ENCODE assay signal across 1 cellular context in genomic region chr3:57559526-57559925, GRCh38.
TF ChIP-seq lines count a peak whose summit lies in the region.

No MANE protein-coding gene starts in this region.

TF ChIP-seq in endothelial cell of umbilical vein, 7 proteins besides CTCF, POLR2A, EP300 and RAD21:
- TF ChIP-seq FOS (IDR thresholded peaks at IDR 0.05; ENCODE audit: borderline replicate concordance, insufficient read depth, low read length) (no peak), GATA2 (IDR thresholded peaks at IDR 0.05; ENCODE audit: insufficient read depth, insufficient read length, low read depth, low read length) (no peak), JUN (IDR thresholded peaks at IDR 0.05; ENCODE audit: borderline replicate concordance, insufficient read depth, insufficient read length, low read depth) (no peak), POLR2AphosphoS5 (IDR thresholded peaks at IDR 0.05; ENCODE audit: insufficient read depth, low read depth, low read length) (no peak), MYC (IDR thresholded peaks at IDR 0.05; ENCODE audit: low read depth, low read length) (no peak), EZH2 (IDR thresholded peaks at IDR 0.05; ENCODE audit: borderline replicate concordance, low read depth, low read length, severe bottlenecking) (no peak)
- TF ChIP-seq, protein P1, sequence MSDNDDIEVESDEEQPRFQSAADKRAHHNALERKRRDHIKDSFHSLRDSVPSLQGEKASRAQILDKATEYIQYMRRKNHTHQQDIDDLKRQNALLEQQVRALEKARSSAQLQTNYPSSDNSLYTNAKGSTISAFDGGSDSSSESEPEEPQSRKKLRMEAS (IDR thresholded peaks at IDR 0.05; ENCODE audit: insufficient read depth, insufficient read length), result no peak
TF ChIP-seq in endothelial cell of umbilical vein: peak in this region for 0.
